In genomic region chr1:81801834-81802531, GRCh38 we compare ENCODE assay signal across 8 cellular contexts. TPM values are rescaled to one million over a fixed set of nuclear protein-coding genes. Genes with fewer than 3 reads are reported as not detected.
DNase-seq lines count a peak whose midpoint lies in the region; TF ChIP-seq lines count a peak whose summit lies in the region.

No MANE protein-coding gene starts in this region.

- TF ChIP-seq EP300 in stomach (IDR thresholded peaks at IDR 0.05): no peak

- H3K27ac ChIP-seq in stomach: peak overlapping the region; percentile 88 to 97 (median 93)

- intact Hi-C loops in Calu3 (cut with micrococcal nuclease; ENCODE audit: unreplicated experiment) (loop anchor here (5.0 to 10.0 kb wide), 2 partner anchors 120 to 497 kb away; no protein-coding TSS in a partner anchor), stomach (cut with DNase I; ENCODE audit: low total_unique reads) (no loop called here)

- no TSS peak for BruUV-seq in Calu3 (replicated peaks; lab: Mats Ljungman, UMichigan)

- H3K27ac Mint-ChIP-seq in Calu3 (ENCODE audit: unreplicated experiment) (peak overlapping the region; percentile 61), brain (peak overlapping the region; percentile 56 to 99 (median 99))

- H3K4me1 Mint-ChIP-seq in Calu3 (ENCODE audit: low read depth, unreplicated experiment) (peaks cover 10% of the 10 kb centered on the region), brain (peaks cover 49% of the 10 kb centered on the region)

- no peaks in the 10 kb centered on the region for H3K36me3 ChIP-seq in stomach

- no peak for TF ChIP-seq POLR2A in stomach (IDR thresholded peaks at IDR 0.05)

- peak overlapping the region; percentile 79 to 92 (median 82) for H3K4me3 ChIP-seq in stomach

- H3K9me3 Mint-ChIP-seq in Calu3 (ENCODE audit: low read depth, unreplicated experiment) (no peaks in the 10 kb centered on the region), brain (no peaks in the 10 kb centered on the region)

- H3K27me3 Mint-ChIP-seq in Calu3 (ENCODE audit: unreplicated experiment) (no peaks in the 10 kb centered on the region), brain (peaks cover 26% of the 10 kb centered on the region)

- CTCF ChIA-PET in Calu3 (lab: Charles Lee): no interaction called here

- TF ChIP-seq CTCF in Calu3 (IDR thresholded peaks at IDR 0.05; ENCODE audit: unreplicated experiment): no peak
- TF ChIP-seq CTCF in brain (conservative IDR thresholded peaks at IDR 0.05): no peak
- no peak for TF ChIP-seq CTCF in stomach (IDR thresholded peaks at IDR 0.05)

- H3K27me3 ChIP-seq in stomach: peaks cover 0 to 35% (median 0%) of the 10 kb centered on the region in 3 donors

- H3K4me3 Mint-ChIP-seq in Calu3 (ENCODE audit: low read depth, unreplicated experiment) (peak overlapping the region; percentile 91), brain (peak overlapping the region; percentile 96 to 100 (median 98))

- H3K9me3 ChIP-seq in stomach: no peaks in the 10 kb centered on the region

- H3K36me3 Mint-ChIP-seq in Calu3 (ENCODE audit: insufficient read depth, unreplicated experiment): peaks cover 53% of the 10 kb centered on the region
- H3K36me3 Mint-ChIP-seq in brain: no peaks in the 10 kb centered on the region

- DNase-seq in Calu3 (peak; percentile 38), HuH-7 (ENCODE audit: low spot score) (peak; percentile 19), iPS-NIHi7 (ENCODE audit: extremely low spot score) (peak; percentile 24), stomach (peak; percentile 39), MV-4-11 (lab: John Stamatoyannopoulos, UW) (no peak), GM19240 (ENCODE audit: insufficient read length, low spot score) (no peak)
- no peak for DNase-seq in stimulated activated CD4-positive, alpha-beta T cell treated with anti-CD3 and anti-CD28 coated beads, Interleukin-12 subunit alpha, Interleukin-12 subunit beta, amount 100 ng/mL, for 4 hours

- peaks cover 9 to 44% (median 30%) of the 10 kb centered on the region in 4 donors for H3K4me1 ChIP-seq in stomach

- 1 to 4% (median 2%) methylated on average over 27 to 76 of the region's 76 CpGs for WGBS in stomach, 5 donors

RNA-seq across cellular contexts. Expression of gene ADGRL2, which starts 1.2 kb away (rescaled TPM):
- total RNA-seq in Calu3 (2022) (58.8 and 72.3 TPM in 2 replicates), stomach (100 to 1,000 TPM in 2 of 5 donors, 10 to 100 TPM in 3; 13.6 to 173 (median 78.5) TPM)
- polyA plus RNA-seq in brain (ENCODE audit: insufficient read depth, low read depth, low replicate concordance) (6.8 TPM), stomach (10 to 100 TPM; 13.0 to 19.4 (median 15.7) TPM)

Comparison
In these comparisons a context has a peak if more than half of its experiments do, and no peak if none do; other contexts are left out.
1. DNase-seq: peak in Calu3 (single experiment), HuH-7 (single experiment), iPS-NIHi7 (single experiment) and stomach (single experiment); none in MV-4-11 (single experiment), stimulated activated CD4-positive, alpha-beta T cell treated with anti-CD3 and anti-CD28 coated beads, Interleukin-12 subunit alpha, Interleukin-12 subunit beta, amount 100 ng/mL, for 4 hours (single experiment) and GM19240 (single experiment).